Comparison of ENCODE assay signal across 8 cellular contexts in the genomic region with DNA sequence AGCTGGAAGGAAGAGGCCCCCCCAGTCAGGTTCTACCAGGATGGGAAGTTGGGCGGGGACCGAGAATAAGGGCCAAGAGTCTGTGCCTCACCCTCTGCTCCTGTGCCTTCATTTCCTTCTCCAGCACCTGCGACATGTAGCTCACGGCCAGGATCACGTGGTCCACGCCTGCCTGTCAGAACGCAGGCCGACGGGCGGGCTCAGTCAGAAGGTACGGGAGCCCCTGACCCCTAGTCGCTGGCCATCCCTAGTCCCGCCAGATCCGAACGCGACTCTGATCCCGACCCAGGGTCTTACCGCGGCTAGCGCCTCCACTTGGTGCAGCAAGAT. TPM values are rescaled to one million over a fixed set of nuclear protein-coding genes. Genes with fewer than 3 reads are reported as not detected.
A peak's percentile ranks its signal among the peaks of the same experiment; 100 is the strongest.
DNase-seq lines count a peak whose midpoint lies in the region; ATAC-seq and TF ChIP-seq lines count a peak whose summit lies in the region.

No MANE protein-coding gene starts in this region.

- ATAC-seq in HG02642 (IDR thresholded peaks at IDR 0.05; ENCODE audit: poor library complexity, unreplicated experiment), result peak; percentile 6

- peak overlapping the region; percentile 98 for H3K4me3 ChIP-seq in retinal pigment epithelial cell (ENCODE audit: low read length)

- in situ Hi-C loops in SK-MEL-5 (cut with HindIII; ENCODE audit: low pct_unique_long_range_greater_than_20kb, low sequenced_read_pairs), result no loop called here

- TF ChIP-seq CTCF in C4-2B (conservative IDR thresholded peaks at IDR 0.05) (no peak), retinal pigment epithelial cell (conservative IDR thresholded peaks at IDR 0.05; ENCODE audit: low read depth, low read length) (no peak)

- H3K27ac ChIP-seq in C4-2B (peak overlapping the region; percentile 94), angular gyrus (ENCODE audit: low read depth, low read length) (peak overlapping the region; percentile 85)

- DNase-seq in SK-MEL-5 (ENCODE audit: low read depth, low spot score), result peak; percentile 35
- peak; percentile 64 for DNase-seq in hepatic stellate cell (ENCODE audit: low spot score)
- DNase-seq in retinal pigment epithelial cell (ENCODE audit: low read depth), result no peak
- DNase-seq in cerebellar nuclear complex (lab: John Stamatoyannopoulos, UW), result no peak
- DNase-seq in NCI-H1930 (lab: John Stamatoyannopoulos, UW), result no peak

RNA-seq across cellular contexts. Expression of a gene that starts 0.5 kb away (rescaled TPM):
- 24.3 and 24.6 TPM in 2 replicates for total RNA-seq in SK-MEL-5 (2014; rRNA removed; shearing (Covaris generic))
- 22.7 and 24.4 TPM in 2 replicates for polyA plus RNA-seq in SK-MEL-5 (2015; cell fraction: cytosol; rRNA removed)
- 47.2 and 55.8 TPM in 2 replicates for polyA plus RNA-seq in SK-MEL-5 (2015; cell fraction: nucleus; rRNA removed)

RNA-seq across cellular contexts. Expression of a gene that starts 3.8 kb away (rescaled TPM):
- 0.32 and 0.34 TPM in 2 replicates for total RNA-seq in SK-MEL-5 (2014; rRNA removed; shearing (Covaris generic))
- polyA plus RNA-seq in SK-MEL-5 (2015; cell fraction: cytosol; rRNA removed), result 1.1 and 2.0 TPM in 2 replicates
- polyA plus RNA-seq in SK-MEL-5 (2015; cell fraction: nucleus; rRNA removed), result 6.6 and 13.3 TPM in 2 replicates

RNA-seq across cellular contexts. Expression of a gene that starts 33.9 kb away (rescaled TPM):
- 33.5 and 34.2 TPM in 2 replicates for total RNA-seq in SK-MEL-5 (2014; rRNA removed; shearing (Covaris generic))
- 76.9 and 94.6 TPM in 2 replicates for polyA plus RNA-seq in SK-MEL-5 (2015; cell fraction: cytosol; rRNA removed)
- 152 and 186 TPM in 2 replicates for polyA plus RNA-seq in SK-MEL-5 (2015; cell fraction: nucleus; rRNA removed)

RNA-seq across cellular contexts. Expression of a gene that starts 34.0 kb away (rescaled TPM):
- total RNA-seq in SK-MEL-5 (2014; rRNA removed; shearing (Covaris generic)), result 4.3 and 5.4 TPM in 2 replicates
- 1.4 and 2.9 TPM in 2 replicates for polyA plus RNA-seq in SK-MEL-5 (2015; cell fraction: cytosol; rRNA removed)
- polyA plus RNA-seq in SK-MEL-5 (2015; cell fraction: nucleus; rRNA removed), result 169 and 191 TPM in 2 replicates

RNA-seq across cellular contexts. Expression of a gene that starts 49.1 kb away (rescaled TPM):
- total RNA-seq in SK-MEL-5 (2014; rRNA removed; shearing (Covaris generic)), result 231 and 246 TPM in 2 replicates
- 225 and 264 TPM in 2 replicates for polyA plus RNA-seq in SK-MEL-5 (2015; cell fraction: cytosol; rRNA removed)
- polyA plus RNA-seq in SK-MEL-5 (2015; cell fraction: nucleus; rRNA removed), result 319 and 330 TPM in 2 replicates

Comparison
In these comparisons a context has a peak if more than half of its experiments do, and no peak if none do; other contexts are left out.
1. DNase-seq: peak in SK-MEL-5 (single experiment) and hepatic stellate cell (single experiment); none in retinal pigment epithelial cell (single experiment), cerebellar nuclear complex (0 of 2) and NCI-H1930 (0 of 2).